In genomic region chr17:82052638-82053059, GRCh38 we compare ENCODE assay signal across 9 cellular contexts. TPM values are rescaled to one million over a fixed set of nuclear protein-coding genes. Genes with fewer than 3 reads are reported as not detected.
DNase-seq lines count a peak whose midpoint lies in the region; ATAC-seq, FAIRE-seq and TF ChIP-seq lines count a peak whose summit lies in the region.
"Had no signal": no experiment of that assay in that cellular context is flagged by ENCODE, and none has a peak within 500 bp of the region (broad histone marks: within the 10 kb centered on the region; RNA-seq: fewer than 3 reads in every experiment).

No MANE protein-coding gene starts in this region.

- H3K4me3 ChIP-seq in kidney (ENCODE audit: low read length in 2 of 2) (peak overlapping the region; percentile 80 to 82), suprapubic skin (peak overlapping the region; percentile 85)

- no peak for TF ChIP-seq EP300 in suprapubic skin (IDR thresholded peaks at IDR 0.05)

- WGBS in suprapubic skin, result 57% methylated on average over 3 of the region's 19 CpGs

- no peak for ATAC-seq in activated naive CD8-positive, alpha-beta T cell treated with anti-CD3 and anti-CD28 coated beads, Interleukin-2, amount 10 ng/mL, durations not matched to agents 7 days and 5 days (ENCODE audit: low read depth)
- no peak for ATAC-seq in HG03442 (IDR thresholded peaks at IDR 0.05; ENCODE audit: unreplicated experiment)
- no peak for ATAC-seq in foreskin keratinocyte

- no peak for TF ChIP-seq CTCF in kidney (IDR thresholded peaks at IDR 0.05; ENCODE audit: borderline replicate concordance, extremely low read depth, insufficient read depth)
- no peak for TF ChIP-seq CTCF in suprapubic skin (IDR thresholded peaks at IDR 0.05)
- TF ChIP-seq CTCF in foreskin keratinocyte (conservative IDR thresholded peaks at IDR 0.05), result no peak

- POLR2A ChIA-PET in activated naive CD8-positive, alpha-beta T cell treated with anti-CD3 and anti-CD28 coated beads, Interleukin-2, amount 10 ng/mL, durations not matched to agents 7 days and 5 days (lab: Charles Lee), result interaction anchor here (1.2 to 1.4 kb wide), 5 partner anchors 12 to 74 kb away, joined by 3 to 8 read pairs (median 4); partner anchors contain the start of genes DCXR, DUS1L and FASN

- H3K9me3 ChIP-seq in kidney (ENCODE audit: control insufficient read depth in 1 of 2, low read length in 2 of 2) (no peaks in the 10 kb centered on the region), suprapubic skin (no peaks in the 10 kb centered on the region)

- H3K36me3 ChIP-seq in kidney (ENCODE audit: control insufficient read depth in 1 of 2, insufficient read depth in 2 of 2, low read length in 2 of 2) (peaks cover 2 to 9% of the 10 kb centered on the region in 2 donors), suprapubic skin (peaks cover 62% of the 10 kb centered on the region)

- H3K4me3 Mint-ChIP-seq in activated naive CD8-positive, alpha-beta T cell treated with anti-CD3 and anti-CD28 coated beads, Interleukin-2, amount 10 ng/mL, durations not matched to agents 7 days and 5 days, result peak overlapping the region; percentile 74

- peak overlapping the region; percentile 11 to 69 for H3K9ac ChIP-seq in kidney (ENCODE audit: low read length in 2 of 2)

- H3K27me3 ChIP-seq in suprapubic skin, result no peaks in the 10 kb centered on the region
- no peaks in the 10 kb centered on the region for H3K27me3 ChIP-seq in foreskin keratinocyte

- no peak for TF ChIP-seq POLR2A in suprapubic skin (IDR thresholded peaks at IDR 0.05)

- H3K27ac ChIP-seq in kidney (ENCODE audit: low read depth in 2 of 2, low read length in 2 of 2) (no peak overlapping the region), suprapubic skin (no peak overlapping the region), foreskin keratinocyte (no peak overlapping the region)

- peaks cover 1% of the 10 kb centered on the region for H3K36me3 Mint-ChIP-seq in activated naive CD8-positive, alpha-beta T cell treated with anti-CD3 and anti-CD28 coated beads, Interleukin-2, amount 10 ng/mL, durations not matched to agents 7 days and 5 days

- H3K27ac Mint-ChIP-seq in activated naive CD8-positive, alpha-beta T cell treated with anti-CD3 and anti-CD28 coated beads, Interleukin-2, amount 10 ng/mL, durations not matched to agents 7 days and 5 days, result peak overlapping the region; percentile 58

- DNase-seq in activated CD8-positive, alpha-beta memory T cell treated with anti-CD3 and anti-CD28 coated beads for 24 hours, result peak; percentile 56
- DNase-seq in activated CD8-positive, alpha-beta memory T cell treated with anti-CD3 and anti-CD28 coated beads, Interleukin-2, amount 50 U/mL, for 4 hours, result no peak
- no peak for DNase-seq in activated naive CD8-positive, alpha-beta T cell treated with anti-CD3 and anti-CD28 coated beads, Interleukin-2, amount 10 ng/mL, durations not matched to agents 7 days and 5 days
- peak; percentile 77 for DNase-seq in kidney
- DNase-seq in suprapubic skin (ENCODE audit: low spot score in 2 of 2), result no peak
- no peak for DNase-seq in foreskin keratinocyte
- no peak for DNase-seq in GF-D8 (lab: John Stamatoyannopoulos, UW)

- no peak for FAIRE-seq in kidney (lab: Jason Lieb, UNC)
- FAIRE-seq: endometrium had no signal

- H3K27me3 Mint-ChIP-seq in activated naive CD8-positive, alpha-beta T cell treated with anti-CD3 and anti-CD28 coated beads, Interleukin-2, amount 10 ng/mL, durations not matched to agents 7 days and 5 days, result no peaks in the 10 kb centered on the region

- H3K9me3 Mint-ChIP-seq in activated naive CD8-positive, alpha-beta T cell treated with anti-CD3 and anti-CD28 coated beads, Interleukin-2, amount 10 ng/mL, durations not matched to agents 7 days and 5 days, result no peaks in the 10 kb centered on the region

- H3K4me1 Mint-ChIP-seq in activated naive CD8-positive, alpha-beta T cell treated with anti-CD3 and anti-CD28 coated beads, Interleukin-2, amount 10 ng/mL, durations not matched to agents 7 days and 5 days, result peaks cover 8% of the 10 kb centered on the region

- intact Hi-C loops in kidney (cut with DNase I), result no loop called here

- peaks cover 9 to 30% of the 10 kb centered on the region in 2 donors for H3K4me1 ChIP-seq in kidney (ENCODE audit: control insufficient read depth in 1 of 2, insufficient read depth in 1 of 2, low read depth in 1 of 2, low read length in 2 of 2)
- peaks cover 42% of the 10 kb centered on the region for H3K4me1 ChIP-seq in suprapubic skin
- H3K4me1 ChIP-seq in foreskin keratinocyte, result no peaks in the 10 kb centered on the region

RNA-seq across cellular contexts. Expression of gene GPS1, which starts 1.0 kb away (rescaled TPM):
- 10 to 100 TPM; 76.0 to 79.8 TPM for total RNA-seq in activated naive CD8-positive, alpha-beta T cell treated with anti-CD3 and anti-CD28 coated beads, Interleukin-2, amount 10 ng/mL, durations not matched to agents 7 days and 5 days
- total RNA-seq in kidney (99.3 TPM), suprapubic skin (100 to 1,000 TPM in 2 of 4 donors, 10 to 100 TPM in 2; 72.4 to 113 (median 100) TPM), foreskin keratinocyte (113 and 115 TPM in 2 replicates)
- polyA plus RNA-seq in kidney (ENCODE audit: insufficient read depth, low read depth, low replicate concordance) (149 TPM), foreskin keratinocyte (118 and 121 TPM in 2 replicates)

RNA-seq across cellular contexts. Expression of gene RFNG, which starts 1.0 kb away (rescaled TPM):
- 10 to 100 TPM; 28.7 to 28.8 TPM for total RNA-seq in activated naive CD8-positive, alpha-beta T cell treated with anti-CD3 and anti-CD28 coated beads, Interleukin-2, amount 10 ng/mL, durations not matched to agents 7 days and 5 days
- total RNA-seq in kidney (29.8 TPM), suprapubic skin (10 to 100 TPM; 46.0 to 61.0 (median 50.8) TPM), foreskin keratinocyte (25.0 and 25.9 TPM in 2 replicates)
- polyA plus RNA-seq in kidney (ENCODE audit: insufficient read depth, low read depth, low replicate concordance) (47.3 TPM), foreskin keratinocyte (32.1 and 38.1 TPM in 2 replicates)

RNA-seq across cellular contexts. Expression of gene DUS1L, which starts 13.0 kb away (rescaled TPM):
- 100 to 1,000 TPM; 126 to 130 TPM for total RNA-seq in activated naive CD8-positive, alpha-beta T cell treated with anti-CD3 and anti-CD28 coated beads, Interleukin-2, amount 10 ng/mL, durations not matched to agents 7 days and 5 days
- total RNA-seq in kidney, result 84.8 TPM
- polyA plus RNA-seq in kidney (ENCODE audit: insufficient read depth, low read depth, low replicate concordance), result 102 TPM
- total RNA-seq in suprapubic skin, result 100 to 1,000 TPM in 3 of 4 donors, 10 to 100 TPM in 1; 79.3 to 176 (median 108) TPM
- total RNA-seq in foreskin keratinocyte, result 77.9 and 88.0 TPM in 2 replicates
- polyA plus RNA-seq in foreskin keratinocyte, result 118 and 136 TPM in 2 replicates

RNA-seq across cellular contexts. Expression of gene DCXR, which starts 15.2 kb away (rescaled TPM):
- total RNA-seq in activated naive CD8-positive, alpha-beta T cell treated with anti-CD3 and anti-CD28 coated beads, Interleukin-2, amount 10 ng/mL, durations not matched to agents 7 days and 5 days, result 100 to 1,000 TPM; 110 to 115 TPM
- total RNA-seq in kidney (102 TPM), suprapubic skin (100 to 1,000 TPM; 160 to 267 (median 222) TPM), foreskin keratinocyte (59.6 and 69.0 TPM in 2 replicates)
- polyA plus RNA-seq in kidney (ENCODE audit: insufficient read depth, low read depth, low replicate concordance) (551 TPM), foreskin keratinocyte (97.4 and 98.0 TPM in 2 replicates)

RNA-seq across cellular contexts. Expression of gene RAC3, which starts 21.2 kb away (rescaled TPM):
- total RNA-seq in activated naive CD8-positive, alpha-beta T cell treated with anti-CD3 and anti-CD28 coated beads, Interleukin-2, amount 10 ng/mL, durations not matched to agents 7 days and 5 days, result 1 to 10 TPM; 6.7 to 7.6 TPM
- 2.6 TPM for total RNA-seq in kidney
- 13.1 TPM for polyA plus RNA-seq in kidney (ENCODE audit: insufficient read depth, low read depth, low replicate concordance)
- total RNA-seq in suprapubic skin, result 10 to 100 TPM; 13.7 to 34.1 (median 14.8) TPM
- total RNA-seq in foreskin keratinocyte, result 27.5 and 30.2 TPM in 2 replicates
- polyA plus RNA-seq in foreskin keratinocyte, result 43.9 and 46.1 TPM in 2 replicates

Comparison
In these comparisons a context has a peak if more than half of its experiments do, and no peak if none do; other contexts are left out.
1. DNase-seq: peak in activated CD8-positive, alpha-beta memory T cell treated with anti-CD3 and anti-CD28 coated beads for 24 hours (single experiment) and kidney (single experiment); none in activated CD8-positive, alpha-beta memory T cell treated with anti-CD3 and anti-CD28 coated beads, Interleukin-2, amount 50 U/mL, for 4 hours (single experiment), activated naive CD8-positive, alpha-beta T cell treated with anti-CD3 and anti-CD28 coated beads, Interleukin-2, amount 10 ng/mL, durations not matched to agents 7 days and 5 days (single experiment), suprapubic skin (0 of 2), foreskin keratinocyte (0 of 2) and GF-D8 (single experiment).